In the genomic region with DNA sequence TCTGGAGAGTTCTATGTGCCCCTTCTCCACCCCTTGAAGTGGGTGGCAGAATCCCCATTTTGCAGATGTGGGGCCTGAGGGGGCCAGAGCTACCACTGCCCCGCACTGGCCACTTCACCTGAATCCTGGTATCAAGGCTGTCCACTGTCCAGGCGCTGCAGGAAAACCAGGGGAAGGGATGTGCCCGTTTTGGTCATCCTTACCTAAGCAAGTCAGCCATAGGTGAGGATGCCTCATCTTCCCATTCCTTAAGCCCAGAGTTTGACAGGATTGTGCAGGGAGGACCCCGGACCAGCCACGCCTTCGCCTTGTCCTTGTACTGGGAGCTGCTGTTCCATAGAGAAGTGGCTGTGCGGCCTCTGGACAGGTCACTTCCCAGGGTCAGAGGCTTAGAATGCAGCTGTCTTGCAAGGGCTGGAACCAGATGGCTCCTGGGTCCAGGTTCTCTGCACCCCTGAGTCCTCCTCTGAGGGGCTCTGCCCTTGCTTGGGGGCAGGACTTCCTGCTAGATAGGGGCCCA, we compare ENCODE assay signal across 36 cellular contexts. TPM values are rescaled to one million over a fixed set of nuclear protein-coding genes. Genes with fewer than 3 reads are reported as not detected.
DNase-seq lines count a peak whose midpoint lies in the region; ATAC-seq, FAIRE-seq and TF ChIP-seq lines count a peak whose summit lies in the region.
"Had no signal": no experiment of that assay in that cellular context is flagged by ENCODE, and none has a peak within 500 bp of the region (broad histone marks: within the 10 kb centered on the region; RNA-seq: fewer than 3 reads in every experiment).

No MANE protein-coding gene starts in this region.

- no peak overlapping the region for H3K27ac Mint-ChIP-seq in activated naive CD8-positive, alpha-beta T cell treated with anti-CD3 and anti-CD28 coated beads, Interleukin-2, amount 10 ng/mL, durations not matched to agents 7 days and 5 days
- no peak overlapping the region for H3K27ac Mint-ChIP-seq in activated naive CD8-positive, alpha-beta T cell treated with anti-CD3 and anti-CD28 coated beads, Interleukin-2, amount 50 U/mL, for 24 hours
- H3K27ac Mint-ChIP-seq: activated naive CD4-positive, alpha-beta T cell treated with anti-CD3 and anti-CD28 coated beads, Interleukin-2, amount 50 U/mL, for 24 hours; activated T-helper 2 cell treated with anti-CD3 and anti-CD28 coated beads, Interferon-gamma antibody, Interleukin-2, Interleukin-4, amounts not matched to agents 10 μg/mL and 5 μg/mL and 100 μg/mL, durations not matched to agents 14 hours and 24 hours and 36 hours; endodermal cell; stimulated activated memory B cell treated with anti-CD40 and anti-IgM and Interleukin-4, amounts not matched to agents 10 μg/mL and 1 μg/mL and 100 μg/mL, for 72 hours had no signal

- H3K4me3 Mint-ChIP-seq in activated naive CD8-positive, alpha-beta T cell treated with anti-CD3 and anti-CD28 coated beads, Interleukin-2, amount 10 ng/mL, durations not matched to agents 7 days and 5 days, result no peak overlapping the region
- no peak overlapping the region for H3K4me3 Mint-ChIP-seq in activated naive CD8-positive, alpha-beta T cell treated with anti-CD3 and anti-CD28 coated beads, Interleukin-2, amount 50 U/mL, for 24 hours
- H3K4me3 Mint-ChIP-seq: activated naive CD4-positive, alpha-beta T cell treated with anti-CD3 and anti-CD28 coated beads, Interleukin-2, amount 50 U/mL, for 24 hours; CD4-positive, CD25-positive, alpha-beta regulatory T cell; endodermal cell; IgD-negative memory B cell; stimulated activated memory B cell treated with anti-CD40 and anti-IgM and Interleukin-4, amounts not matched to agents 10 μg/mL and 1 μg/mL and 100 μg/mL, for 72 hours had no signal

- intact Hi-C loops in lower lobe of right lung (cut with DNase I) (no loop called here), testis (cut with DNase I; ENCODE audit: low total_unique reads) (loop anchor here (10.0 kb wide), 1 partner anchor 324 kb away; no protein-coding TSS in a partner anchor)

- no peaks in the 10 kb centered on the region for H3K9me3 ChIP-seq in lower lobe of right lung
- H3K9me3 ChIP-seq in testis, result no peaks in the 10 kb centered on the region
- H3K9me3 ChIP-seq: esophagus muscularis mucosa, Peyer's patch, prostate gland had no signal

- no peaks in the 10 kb centered on the region for H3K9me3 Mint-ChIP-seq in activated naive CD8-positive, alpha-beta T cell treated with anti-CD3 and anti-CD28 coated beads, Interleukin-2, amount 10 ng/mL, durations not matched to agents 7 days and 5 days
- H3K9me3 Mint-ChIP-seq in activated naive CD8-positive, alpha-beta T cell treated with anti-CD3 and anti-CD28 coated beads, Interleukin-2, amount 50 U/mL, for 24 hours, result no peaks in the 10 kb centered on the region
- H3K9me3 Mint-ChIP-seq: activated naive CD4-positive, alpha-beta T cell treated with anti-CD3 and anti-CD28 coated beads, Interleukin-2, amount 50 U/mL, for 24 hours; activated T-helper 2 cell treated with anti-CD3 and anti-CD28 coated beads, Interferon-gamma antibody, Interleukin-2, Interleukin-4, amounts not matched to agents 10 μg/mL and 5 μg/mL and 100 μg/mL, durations not matched to agents 14 hours and 24 hours and 36 hours; endodermal cell; IgD-negative memory B cell; stimulated activated memory B cell treated with anti-CD40 and anti-IgM and Interleukin-4, amounts not matched to agents 10 μg/mL and 1 μg/mL and 100 μg/mL, for 72 hours; type B pancreatic cell had no signal

- TF ChIP-seq POLR2A in testis (IDR thresholded peaks at IDR 0.05), result no peak

- peaks cover 3% of the 10 kb centered on the region for H3K27me3 Mint-ChIP-seq in activated naive CD8-positive, alpha-beta T cell treated with anti-CD3 and anti-CD28 coated beads, Interleukin-2, amount 10 ng/mL, durations not matched to agents 7 days and 5 days
- H3K27me3 Mint-ChIP-seq in activated naive CD8-positive, alpha-beta T cell treated with anti-CD3 and anti-CD28 coated beads, Interleukin-2, amount 50 U/mL, for 24 hours, result no peaks in the 10 kb centered on the region
- H3K27me3 Mint-ChIP-seq: CD4-positive, CD25-positive, alpha-beta regulatory T cell had no signal

- no peak overlapping the region for H3K4me3 ChIP-seq in coronary artery
- H3K4me3 ChIP-seq in lower lobe of right lung, result peak overlapping the region; percentile 8
- H3K4me3 ChIP-seq in testis, result no peak overlapping the region
- H3K4me3 ChIP-seq: esophagus muscularis mucosa, Peyer's patch, prostate gland had no signal

- peak; percentile 24 for ATAC-seq in activated naive CD8-positive, alpha-beta T cell treated with anti-CD3 and anti-CD28 coated beads, Interleukin-2, amount 10 ng/mL, durations not matched to agents 7 days and 5 days (ENCODE audit: low read depth)
- no peak for ATAC-seq in activated naive CD8-positive, alpha-beta T cell treated with anti-CD3 and anti-CD28 coated beads, Interleukin-2, amount 50 U/mL, for 24 hours
- no peak for ATAC-seq in lower lobe of right lung
- ATAC-seq: left colon; stimulated activated memory B cell treated with anti-CD40 and anti-IgM and Interleukin-4, amounts not matched to agents 10 μg/mL and 1 μg/mL and 100 μg/mL, for 72 hours had no signal

- TF ChIP-seq CTCF in coronary artery (IDR thresholded peaks at IDR 0.05) (no peak), lower lobe of right lung (IDR thresholded peaks at IDR 0.05) (no peak), testis (IDR thresholded peaks at IDR 0.05) (no peak)

- H3K27me3 ChIP-seq in lower lobe of right lung (ENCODE audit: low read depth), result no peaks in the 10 kb centered on the region
- no peaks in the 10 kb centered on the region for H3K27me3 ChIP-seq in testis
- H3K27me3 ChIP-seq: esophagus muscularis mucosa, Peyer's patch had no signal

- peaks cover 46% of the 10 kb centered on the region for H3K4me1 ChIP-seq in lower lobe of right lung
- H3K4me1 ChIP-seq in testis, result no peaks in the 10 kb centered on the region
- H3K4me1 ChIP-seq: Peyer's patch, prostate gland had no signal

- no peak for FAIRE-seq in frontal cortex (lab: Jason Lieb, UNC)
- FAIRE-seq: A204.1, G401.6 had no signal

- 69 to 92% methylated on average over 3 to 7 of the region's 7 CpGs for WGBS in testis, 2 donors

- POLR2A ChIA-PET in activated naive CD8-positive, alpha-beta T cell treated with anti-CD3 and anti-CD28 coated beads, Interleukin-2, amount 10 ng/mL, durations not matched to agents 7 days and 5 days (lab: Charles Lee), result no interaction called here

- H3K4me1 Mint-ChIP-seq in activated naive CD8-positive, alpha-beta T cell treated with anti-CD3 and anti-CD28 coated beads, Interleukin-2, amount 10 ng/mL, durations not matched to agents 7 days and 5 days, result peaks cover 12% of the 10 kb centered on the region
- H3K4me1 Mint-ChIP-seq in activated naive CD8-positive, alpha-beta T cell treated with anti-CD3 and anti-CD28 coated beads, Interleukin-2, amount 50 U/mL, for 24 hours, result peaks cover 30% of the 10 kb centered on the region
- H3K4me1 Mint-ChIP-seq: endodermal cell had no signal

- no peak for DNase-seq in activated naive CD8-positive, alpha-beta T cell treated with anti-CD3 and anti-CD28 coated beads, Interleukin-2, amount 10 ng/mL, durations not matched to agents 7 days and 5 days
- no peak for DNase-seq in activated naive CD8-positive, alpha-beta T cell treated with anti-CD3 and anti-CD28 coated beads, Interleukin-2, amount 50 U/mL, for 24 hours
- peak; percentile 68 for DNase-seq in coronary artery (ENCODE audit: low spot score)
- no peak for DNase-seq in lower lobe of right lung
- DNase-seq in testis, result peak; percentile 8
- DNase-seq in activated gamma-delta T cell treated with Interleukin-2 at 50 U/mL for 16 hours, result no peak
- DNase-seq in foreskin melanocyte, result no peak
- DNase-seq in frontal cortex (ENCODE audit: low spot score in 2 of 2), result no peak
- DNase-seq: activated CD4-positive, alpha-beta T cell treated with anti-CD3 and anti-CD28 coated beads, Interleukin-2, amount 50 U/mL, for 48 hours; activated CD4-positive, CD25-positive, alpha-beta regulatory T cell treated with anti-CD3 and anti-CD28 coated beads, Interleukin-2, amount 50 U/mL, for 72 hours; Calu3; CD4-positive, CD25-positive, alpha-beta regulatory T cell; central memory CD4-positive, alpha-beta T cell; DMS79; foreskin fibroblast; hippocampal formation; left colon; naive B cell; NCI-H1092; NCI-H1694; NCI-H446; NCI-H774; SIG-M5; stimulated activated CD4-positive, alpha-beta T cell treated with anti-CD3 and anti-CD28 coated beads, Interleukin-4, amount 100 ng/mL, for 4 hours; substantia nigra had no signal

- peaks cover 1% of the 10 kb centered on the region for H3K36me3 Mint-ChIP-seq in activated naive CD8-positive, alpha-beta T cell treated with anti-CD3 and anti-CD28 coated beads, Interleukin-2, amount 10 ng/mL, durations not matched to agents 7 days and 5 days
- H3K36me3 Mint-ChIP-seq in activated naive CD8-positive, alpha-beta T cell treated with anti-CD3 and anti-CD28 coated beads, Interleukin-2, amount 50 U/mL, for 24 hours (ENCODE audit: low read depth), result no peaks in the 10 kb centered on the region
- H3K36me3 Mint-ChIP-seq: activated naive CD4-positive, alpha-beta T cell treated with anti-CD3 and anti-CD28 coated beads, Interleukin-2, amount 50 U/mL, for 24 hours; CD4-positive, CD25-positive, alpha-beta regulatory T cell; IgD-negative memory B cell; naive B cell; stimulated activated memory B cell treated with anti-CD40 and anti-IgM and Interleukin-4, amounts not matched to agents 10 μg/mL and 1 μg/mL and 100 μg/mL, for 72 hours; type B pancreatic cell had no signal

- H3K36me3 ChIP-seq in lower lobe of right lung (no peaks in the 10 kb centered on the region), testis (ENCODE audit: low read depth, missing control alignments) (no peaks in the 10 kb centered on the region)
- H3K36me3 ChIP-seq: esophagus muscularis mucosa, Peyer's patch, prostate gland had no signal

- H3K27ac ChIP-seq in coronary artery, result no peak overlapping the region
- peak overlapping the region; percentile 80 for H3K27ac ChIP-seq in lower lobe of right lung
- no peak overlapping the region for H3K27ac ChIP-seq in testis
- H3K27ac ChIP-seq: prostate gland had no signal

RNA-seq across cellular contexts. Expression of a gene that starts 54.6 kb away (rescaled TPM):
- 10 to 100 TPM; 80.5 to 80.9 TPM for total RNA-seq in activated naive CD8-positive, alpha-beta T cell treated with anti-CD3 and anti-CD28 coated beads, Interleukin-2, amount 10 ng/mL, durations not matched to agents 7 days and 5 days
- 70.6 TPM for total RNA-seq in lower lobe of right lung
- total RNA-seq in testis, result 10 to 100 TPM; 49.8 to 56.2 TPM
- polyA plus RNA-seq in testis (ENCODE audit: insufficient read depth, low read depth, low replicate concordance), result 25.9 TPM
- total RNA-seq in frontal cortex, result under 0.01 TPM

Comparison
In these comparisons a context has a peak if more than half of its experiments do, and no peak if none do; other contexts are left out.
1. DNase-seq: peak in coronary artery (single experiment) and testis (single experiment); none in activated naive CD8-positive, alpha-beta T cell treated with anti-CD3 and anti-CD28 coated beads, Interleukin-2, amount 10 ng/mL, durations not matched to agents 7 days and 5 days (single experiment), activated naive CD8-positive, alpha-beta T cell treated with anti-CD3 and anti-CD28 coated beads, Interleukin-2, amount 50 U/mL, for 24 hours (single experiment), lower lobe of right lung (single experiment), activated gamma-delta T cell treated with Interleukin-2 at 50 U/mL for 16 hours (single experiment), foreskin melanocyte (single experiment) and frontal cortex (0 of 2).
2. RNA of a gene that starts 54.6 kb away (total RNA-seq): 80.5 to 80.9 TPM in activated naive CD8-positive, alpha-beta T cell treated with anti-CD3 and anti-CD28 coated beads, Interleukin-2, amount 10 ng/mL, durations not matched to agents 7 days and 5 days, 70.6 TPM in lower lobe of right lung (single experiment) and 49.8 to 56.2 TPM in testis; under 0.01 TPM in frontal cortex (single experiment); every median in the first group is over 10 times any median in the second.